In genomic region chr17:59353936-59354755, GRCh38 we compare ENCODE assay signal across 16 cellular contexts. TPM values are rescaled to one million over a fixed set of nuclear protein-coding genes. Genes with fewer than 3 reads are reported as not detected.
DNase-seq lines count a peak whose midpoint lies in the region; ATAC-seq lines count a peak whose summit lies in the region.
"Had no signal": no experiment of that assay in that cellular context is flagged by ENCODE, and none has a peak within 500 bp of the region (broad histone marks: within the 10 kb centered on the region; RNA-seq: fewer than 3 reads in every experiment).

No MANE protein-coding gene starts in this region.

- H3K27me3 Mint-ChIP-seq in activated naive CD8-positive, alpha-beta T cell = no peaks in the 10 kb centered on the region
- H3K27me3 Mint-ChIP-seq in activated naive CD8-positive, alpha-beta T cell treated with anti-CD3 and anti-CD28 coated beads, Interleukin-2, amount 50 U/mL, for 24 hours = no peaks in the 10 kb centered on the region
- no peaks in the 10 kb centered on the region for H3K27me3 Mint-ChIP-seq in activated naive CD8-positive, alpha-beta T cell treated with anti-CD3 and anti-CD28 coated beads for 36 hours
- H3K27me3 Mint-ChIP-seq: activated naive CD4-positive, alpha-beta T cell treated with anti-CD3 and anti-CD28 coated beads, Interleukin-2, amount 10 ng/mL, durations not matched to agents 7 days and 5 days; naive B cell had no signal

- H3K27me3 ChIP-seq in muscle layer of colon (ENCODE audit: control insufficient read depth in 1 of 2, insufficient read depth in 2 of 2, low read length in 2 of 2) (no peaks in the 10 kb centered on the region), aorta (ENCODE audit: control insufficient read depth in 1 of 2, insufficient read depth in 2 of 2, low read length in 1 of 2) (no peaks in the 10 kb centered on the region)
- H3K27me3 ChIP-seq: colonic mucosa had no signal

- H3K4me3 Mint-ChIP-seq in activated naive CD8-positive, alpha-beta T cell = no peak overlapping the region
- H3K4me3 Mint-ChIP-seq in activated naive CD8-positive, alpha-beta T cell treated with anti-CD3 and anti-CD28 coated beads, Interleukin-2, amount 50 U/mL, for 24 hours = no peak overlapping the region
- no peak overlapping the region for H3K4me3 Mint-ChIP-seq in activated naive CD8-positive, alpha-beta T cell treated with anti-CD3 and anti-CD28 coated beads for 36 hours
- H3K4me3 Mint-ChIP-seq: activated naive CD4-positive, alpha-beta T cell treated with anti-CD3 and anti-CD28 coated beads, Interleukin-2, amount 10 ng/mL, durations not matched to agents 7 days and 5 days had no signal

- intact Hi-C loops in aorta (cut with DNase I) = no loop called here

- DNase-seq in activated naive CD8-positive, alpha-beta T cell treated with anti-CD3 and anti-CD28 coated beads, Interleukin-2, amount 50 U/mL, for 24 hours = no peak
- no peak for DNase-seq in activated naive CD8-positive, alpha-beta T cell treated with anti-CD3 and anti-CD28 coated beads for 36 hours
- DNase-seq in aorta = no peak
- no peak for DNase-seq in SHP77 treated with DMSO at 0.1 percent for 48 hours (lab: John Stamatoyannopoulos, UW)
- DNase-seq: activated naive CD4-positive, alpha-beta T cell treated with anti-CD3 and anti-CD28 coated beads, Interleukin-2, amount 10 ng/mL, durations not matched to agents 7 days and 5 days; colonic mucosa; DMS79 treated with DMSO at 0.1 percent for 48 hours; naive B cell; NCI-H187 treated with DMSO at 0.1 percent for 48 hours; T1000 had no signal

- H3K4me3 ChIP-seq in muscle layer of colon (ENCODE audit: low read depth in 1 of 2, low read length in 2 of 2) = no peak overlapping the region
- H3K4me3 ChIP-seq in aorta (ENCODE audit: low read length in 2 of 2) = no peak overlapping the region
- H3K4me3 ChIP-seq: colonic mucosa, PC-9, skin epidermis had no signal

- peak overlapping the region; percentile 70 for H3K27ac Mint-ChIP-seq in activated naive CD8-positive, alpha-beta T cell
- no peak overlapping the region for H3K27ac Mint-ChIP-seq in activated naive CD8-positive, alpha-beta T cell treated with anti-CD3 and anti-CD28 coated beads, Interleukin-2, amount 50 U/mL, for 24 hours
- H3K27ac Mint-ChIP-seq in activated naive CD8-positive, alpha-beta T cell treated with anti-CD3 and anti-CD28 coated beads for 36 hours = peak overlapping the region; percentile 1
- H3K27ac Mint-ChIP-seq: activated naive CD4-positive, alpha-beta T cell treated with anti-CD3 and anti-CD28 coated beads, Interleukin-2, amount 10 ng/mL, durations not matched to agents 7 days and 5 days had no signal

- H3K9me3 ChIP-seq in muscle layer of colon (ENCODE audit: low read length) (no peaks in the 10 kb centered on the region), aorta (ENCODE audit: control insufficient read depth, low read length) (no peaks in the 10 kb centered on the region)
- H3K9me3 ChIP-seq: colonic mucosa had no signal

- H3K4me1 Mint-ChIP-seq in activated naive CD8-positive, alpha-beta T cell (ENCODE audit: low read depth) = peaks cover 81% of the 10 kb centered on the region
- H3K4me1 Mint-ChIP-seq in activated naive CD8-positive, alpha-beta T cell treated with anti-CD3 and anti-CD28 coated beads, Interleukin-2, amount 50 U/mL, for 24 hours = peaks cover 65% of the 10 kb centered on the region
- peaks cover 67% of the 10 kb centered on the region for H3K4me1 Mint-ChIP-seq in activated naive CD8-positive, alpha-beta T cell treated with anti-CD3 and anti-CD28 coated beads for 36 hours

- H3K9ac ChIP-seq in muscle layer of colon (ENCODE audit: low read length) = no peak overlapping the region

- 33 to 37% methylated on average over 9 of the region's 9 CpGs for WGBS in aorta, 2 donors

- peaks cover 24% of the 10 kb centered on the region for H3K36me3 Mint-ChIP-seq in activated naive CD8-positive, alpha-beta T cell
- H3K36me3 Mint-ChIP-seq in activated naive CD8-positive, alpha-beta T cell treated with anti-CD3 and anti-CD28 coated beads, Interleukin-2, amount 50 U/mL, for 24 hours (ENCODE audit: low read depth) = peaks cover 9% of the 10 kb centered on the region
- H3K36me3 Mint-ChIP-seq in activated naive CD8-positive, alpha-beta T cell treated with anti-CD3 and anti-CD28 coated beads for 36 hours = peaks cover 43% of the 10 kb centered on the region

- H3K9me3 Mint-ChIP-seq in activated naive CD8-positive, alpha-beta T cell (ENCODE audit: low read depth) = no peaks in the 10 kb centered on the region
- no peaks in the 10 kb centered on the region for H3K9me3 Mint-ChIP-seq in activated naive CD8-positive, alpha-beta T cell treated with anti-CD3 and anti-CD28 coated beads, Interleukin-2, amount 50 U/mL, for 24 hours
- H3K9me3 Mint-ChIP-seq in activated naive CD8-positive, alpha-beta T cell treated with anti-CD3 and anti-CD28 coated beads for 36 hours = peaks cover 4% of the 10 kb centered on the region

- peaks cover 74% of the 10 kb centered on the region for H3K4me1 ChIP-seq in muscle layer of colon (ENCODE audit: insufficient read depth, low read length)
- peaks cover 12 to 27% of the 10 kb centered on the region in 2 donors for H3K4me1 ChIP-seq in aorta (ENCODE audit: control insufficient read depth in 1 of 2, insufficient read depth in 2 of 2, low read length in 2 of 2)
- H3K4me1 ChIP-seq: colonic mucosa had no signal

- no peak for ATAC-seq in activated naive CD8-positive, alpha-beta T cell treated with anti-CD3 and anti-CD28 coated beads, Interleukin-2, amount 50 U/mL, for 24 hours
- ATAC-seq in aorta (ENCODE audit: low FRiP score) (no peak), GM18861 (IDR thresholded peaks at IDR 0.05; ENCODE audit: unreplicated experiment) (no peak), GM18517 (IDR thresholded peaks at IDR 0.05; ENCODE audit: unreplicated experiment) (no peak)

- H3K27ac ChIP-seq in muscle layer of colon (ENCODE audit: low read depth, low read length) (peak overlapping the region; percentile 12), aorta (ENCODE audit: low read depth in 1 of 2, low read length in 2 of 2) (peak overlapping the region; percentile 69 to 74)
- H3K27ac ChIP-seq: colonic mucosa, PC-9 had no signal

- peaks cover 9% of the 10 kb centered on the region for H3K36me3 ChIP-seq in muscle layer of colon (ENCODE audit: insufficient read depth, low read length)
- H3K36me3 ChIP-seq in aorta (ENCODE audit: control insufficient read depth in 1 of 2, insufficient read depth in 2 of 2, low read length in 1 of 2) = no peaks in the 10 kb centered on the region
- H3K36me3 ChIP-seq: colonic mucosa had no signal

RNA-seq across cellular contexts. Expression of gene YPEL2, which starts 22.7 kb away (rescaled TPM):
- total RNA-seq in activated naive CD8-positive, alpha-beta T cell treated with anti-CD3 and anti-CD28 coated beads for 36 hours = 1 to 10 TPM; 4.4 to 4.7 TPM
- 10 to 100 TPM; 38.5 to 54.0 TPM for total RNA-seq in aorta
- polyA plus RNA-seq in aorta = 10 to 100 TPM; 16.8 to 23.0 TPM

Comparison
In these comparisons a context has a peak if more than half of its experiments do, and no peak if none do; other contexts are left out.
1. RNA of gene YPEL2, which starts 22.7 kb away (total RNA-seq): 38.5 to 54.0 TPM in aorta; 4.4 to 4.7 TPM in activated naive CD8-positive, alpha-beta T cell treated with anti-CD3 and anti-CD28 coated beads for 36 hours; every median in the first group is over 4 times any median in the second.